ENCODE assay signal across 1 cellular context in genomic region chr16:46662123-46662522, GRCh38.
TF ChIP-seq lines count a peak whose summit lies in the region.

No MANE protein-coding gene starts in this region.

TF ChIP-seq in SK-N-SH, 30 proteins besides CTCF, POLR2A, EP300 and RAD21:
- TF ChIP-seq ELF1 (IDR thresholded peaks at IDR 0.05) (no peak), USF2 (IDR thresholded peaks at IDR 0.05; ENCODE audit: borderline replicate concordance, low read depth, low read length) (no peak), MXI1 (IDR thresholded peaks at IDR 0.05; ENCODE audit: low read depth, low read length) (no peak), SMC3 (IDR thresholded peaks at IDR 0.05; ENCODE audit: low read depth, low read length) (no peak), FOXM1 (IDR thresholded peaks at IDR 0.05; ENCODE audit: low read depth) (no peak), TAF1 (IDR thresholded peaks at IDR 0.05; ENCODE audit: borderline replicate concordance, low read depth, low read length) (no peak), FOSL2 (IDR thresholded peaks at IDR 0.05; ENCODE audit: borderline replicate concordance, low read depth) (no peak), RFX5 (IDR thresholded peaks at IDR 0.05; ENCODE audit: low read length) (no peak), MEF2A (IDR thresholded peaks at IDR 0.05; ENCODE audit: borderline replicate concordance, low read depth) (no peak), IRF3 (IDR thresholded peaks at IDR 0.05; ENCODE audit: low read depth, low read length) (no peak), SIN3A (IDR thresholded peaks at IDR 0.05; ENCODE audit: borderline replicate concordance, low read depth, low read length) (no peak)
